Comparison of ENCODE assay signal across 8 cellular contexts in genomic region chrX:71067727-71068051, GRCh38.
DNase-seq lines count a peak whose midpoint lies in the region; ATAC-seq lines count a peak whose summit lies in the region.

No MANE protein-coding gene starts in this region.

- H3K9ac ChIP-seq in mucosa of stomach (ENCODE audit: low read length) = peak overlapping the region; percentile 72

- peak overlapping the region; percentile 47 for H3K4me3 ChIP-seq in mucosa of stomach (ENCODE audit: low read length)

- H3K36me3 ChIP-seq in KOPT-K1 (ENCODE audit: insufficient read depth, low read length) (peaks cover 6% of the 10 kb centered on the region; the same call in 1 of the 2 replicates), mucosa of stomach (ENCODE audit: control insufficient read depth, insufficient read depth, low read length) (no peaks in the 10 kb centered on the region)

- ATAC-seq in GM18867 (IDR thresholded peaks at IDR 0.05; ENCODE audit: unreplicated experiment) (peak; percentile 1), HG03469 (IDR thresholded peaks at IDR 0.05; ENCODE audit: unreplicated experiment) (no peak)

- DNase-seq in HCEC 1CT (no peak), NCI-H345 treated with DMSO at 0.1 percent for 48 hours (lab: John Stamatoyannopoulos, UW; ENCODE audit: unreplicated experiment) (no peak), NCI-H1436 (lab: John Stamatoyannopoulos, UW) (no peak)

- H3K27me3 ChIP-seq in mucosa of stomach (ENCODE audit: control insufficient read depth, insufficient read depth, low read length) = no peaks in the 10 kb centered on the region

- H3K4me1 ChIP-seq in mucosa of stomach (ENCODE audit: control insufficient read depth, insufficient read depth, low read length) = peaks cover 3% of the 10 kb centered on the region

- H3K9me3 ChIP-seq in KOPT-K1 (ENCODE audit: insufficient read depth, low read length, poor library complexity, severe bottlenecking) = no peaks in the 10 kb centered on the region
- H3K9me3 ChIP-seq in mucosa of stomach (ENCODE audit: control insufficient read depth, low read length) = no peaks in the 10 kb centered on the region

- H3K27ac ChIP-seq in KOPT-K1 (ENCODE audit: low read depth, low read length, poor library complexity, severe bottlenecking) (peak overlapping the region; percentile 89), cingulate gyrus (ENCODE audit: low read depth, low read length) (peak overlapping the region; percentile 84)
